ENCODE assay signal across 12 cellular contexts in the genomic region with DNA sequence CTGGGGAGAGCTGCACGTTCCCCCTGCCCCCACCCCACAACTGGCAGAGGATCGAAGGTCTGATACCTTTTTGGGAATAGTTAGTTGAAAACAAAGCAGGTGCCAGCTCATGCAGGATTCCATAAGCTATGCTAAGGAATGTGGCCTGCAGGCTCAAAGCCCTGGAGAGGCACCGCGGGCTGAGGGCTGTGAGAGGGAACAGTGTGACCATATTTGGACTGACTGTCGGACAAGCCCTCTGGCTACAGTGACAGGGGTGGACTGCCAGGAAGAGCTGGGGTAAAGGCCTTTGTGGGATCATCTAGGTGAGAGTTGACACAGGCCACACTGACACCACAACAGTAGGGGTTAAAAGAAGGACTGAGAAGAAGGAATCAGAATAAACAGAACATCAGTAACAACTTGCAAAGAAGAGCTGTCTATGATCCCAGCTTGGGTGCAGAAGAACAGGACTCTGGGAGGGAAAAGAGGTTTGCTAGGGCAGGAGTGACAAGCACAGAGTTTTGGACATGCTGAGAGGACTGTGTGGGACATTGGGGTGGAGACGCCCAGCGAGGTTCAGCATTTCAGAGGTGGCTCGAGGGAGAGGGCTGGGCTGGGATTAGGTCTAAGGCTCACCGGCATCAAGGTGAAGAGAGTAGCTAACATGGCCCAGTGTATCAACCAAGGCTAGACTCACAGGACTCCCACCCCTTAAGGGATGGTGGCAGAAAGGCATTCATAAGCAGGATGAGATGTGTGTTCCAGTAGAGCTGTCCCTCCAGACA. TPM values are rescaled to one million over a fixed set of nuclear protein-coding genes. Genes with fewer than 3 reads are reported as not detected.
DNase-seq lines count a peak whose midpoint lies in the region; ATAC-seq and TF ChIP-seq lines count a peak whose summit lies in the region.
"Had no signal": no experiment of that assay in that cellular context is flagged by ENCODE, and none has a peak within 500 bp of the region (broad histone marks: within the 10 kb centered on the region; RNA-seq: fewer than 3 reads in every experiment).

No MANE protein-coding gene starts in this region.

- H3K36me3 ChIP-seq in SK-N-SH (replicated peaks in 1 of 2; ENCODE audit: control insufficient read depth in 1 of 2, insufficient read depth in 2 of 2, low read length in 1 of 2), result peaks cover 50 to 55% of the 10 kb centered on the region in 2 experiments
- no peaks in the 10 kb centered on the region for H3K36me3 ChIP-seq in breast epithelium
- peaks cover 0 to 39% of the 10 kb centered on the region in 2 donors for H3K36me3 ChIP-seq in left lung
- peaks cover 0 to 4% (median 2%) of the 10 kb centered on the region in 4 donors for H3K36me3 ChIP-seq in transverse colon

- in situ Hi-C loops in transverse colon (cut with MboI; ENCODE audit: low pct_ligation_motif_present in 1 of 4, low pct_unique_long_range_greater_than_20kb in 1 of 4, low sequenced_read_pairs in 3 of 4), result loop anchor here in 2 of 4 donors (25.0 kb wide), 1 partner anchor 163 kb away; no protein-coding TSS in a partner anchor

- peaks cover 30% of the 10 kb centered on the region for H3F3A ChIP-seq in SK-N-SH (replicated peaks; ENCODE audit: insufficient read depth)

- no peaks in the 10 kb centered on the region for H3K27me3 ChIP-seq in SK-N-SH (ENCODE audit: insufficient read depth)
- no peaks in the 10 kb centered on the region for H3K27me3 ChIP-seq in breast epithelium
- no peaks in the 10 kb centered on the region for H3K27me3 ChIP-seq in left lung
- no peaks in the 10 kb centered on the region for H3K27me3 ChIP-seq in transverse colon
- H3K27me3 ChIP-seq: Peyer's patch had no signal

- H2AFZ ChIP-seq in SK-N-SH (ENCODE audit: low read depth), result no peak overlapping the region

- H3K9me3 ChIP-seq in SK-N-SH, result no peaks in the 10 kb centered on the region
- no peaks in the 10 kb centered on the region for H3K9me3 ChIP-seq in breast epithelium
- peaks cover 0 to 4% of the 10 kb centered on the region in 2 donors for H3K9me3 ChIP-seq in left lung
- H3K9me3 ChIP-seq in transverse colon, result no peaks in the 10 kb centered on the region
- H3K9me3 ChIP-seq: Peyer's patch had no signal

- DNase-seq in SK-N-SH, result no peak
- DNase-seq in breast epithelium (ENCODE audit: low spot score in 2 of 2), result no peak
- no peak for DNase-seq in left lung
- no peak for DNase-seq in transverse colon
- DNase-seq in COR-L47 (lab: John Stamatoyannopoulos, UW), result no peak
- DNase-seq: caudate nucleus, nucleus accumbens, Peyer's patch had no signal

- CTCF ChIA-PET in SK-N-SH (lab: Yijun Ruan, JAX), result interaction anchor here (0.8 to 3.8 kb wide), 8 partner anchors 8 to 183 kb away, joined by 3 to 21 read pairs (median 5); no protein-coding TSS in a partner anchor

- ATAC-seq in SK-N-SH treated with all-trans-retinoic acid at 6 μM for 48 hours, result no peak
- peak; percentile 18 for ATAC-seq in left lung
- no peak for ATAC-seq in HG02798 (IDR thresholded peaks at IDR 0.05; ENCODE audit: poor library complexity, unreplicated experiment)
- ATAC-seq in HG02884 (IDR thresholded peaks at IDR 0.05; ENCODE audit: unreplicated experiment), result no peak

- H3K79me2 ChIP-seq in SK-N-SH (ENCODE audit: insufficient read depth), result peaks cover 100% of the 10 kb centered on the region

- POLR2A ChIA-PET in SK-N-SH (lab: Yijun Ruan, JAX), result no interaction called here

- no peak overlapping the region for H3K9ac ChIP-seq in SK-N-SH

- TF ChIP-seq POLR2A in breast epithelium (IDR thresholded peaks at IDR 0.05) (no peak), transverse colon (IDR thresholded peaks at IDR 0.05) (no peak)

- TF ChIP-seq EP300 in SK-N-SH (IDR thresholded peaks at IDR 0.05; ENCODE audit: borderline replicate concordance in 1 of 2, low read depth in 1 of 2, low read length in 1 of 2) (no peak), transverse colon (IDR thresholded peaks at IDR 0.05; ENCODE audit: low read depth) (no peak)

- no peak for TF ChIP-seq CTCF in SK-N-SH (IDR thresholded peaks at IDR 0.05)
- TF ChIP-seq CTCF in breast epithelium (IDR thresholded peaks at IDR 0.05), result no peak
- no peak for TF ChIP-seq CTCF in left lung (IDR thresholded peaks at IDR 0.05)
- no peak for TF ChIP-seq CTCF in transverse colon (IDR thresholded peaks at IDR 0.05)

- WGBS in SK-N-SH (ENCODE audit: low lambda C conversion rate), result 97% methylated on average over 9 of the region's 9 CpGs
- WGBS in transverse colon (ENCODE audit: low coverage in 1 of 2), 2 donors, result 72 to 82% methylated on average over 6 to 9 of the region's 9 CpGs

- H3K27ac ChIP-seq in SK-N-SH (ENCODE audit: low read depth in 2 of 2, low read length in 1 of 2) (peak overlapping the region in 1 of 2 experiments; percentile 18; a peak in 2 of 4 replicates), breast epithelium (peak overlapping the region; percentile 73 to 81), left lung (peak overlapping the region in 1 of 2 donors; percentile 93), transverse colon (peak overlapping the region; percentile 68 to 99 (median 96))
- H3K27ac ChIP-seq: 22Rv1 had no signal

- peaks cover 100% of the 10 kb centered on the region for H4K20me1 ChIP-seq in SK-N-SH (ENCODE audit: insufficient read depth)

- H3K4me1 ChIP-seq in SK-N-SH (ENCODE audit: control insufficient read depth in 1 of 2, insufficient read depth in 2 of 2, low read depth in 1 of 2, low read length in 1 of 2) (peaks cover 0 to 28% of the 10 kb centered on the region in 2 experiments; a peak in 2 of 4 replicates), breast epithelium (peaks cover 0 to 23% of the 10 kb centered on the region in 2 donors), left lung (peaks cover 0 to 79% of the 10 kb centered on the region in 2 donors), transverse colon (peaks cover 21 to 48% (median 32%) of the 10 kb centered on the region in 4 donors)

- no peak overlapping the region for H3K4me2 ChIP-seq in SK-N-SH

- H3K9me2 ChIP-seq in SK-N-SH, result no peaks in the 10 kb centered on the region

- no peak overlapping the region for H3K4me3 ChIP-seq in SK-N-SH (ENCODE audit: low read depth in 2 of 2, low read length in 1 of 2)
- no peak overlapping the region for H3K4me3 ChIP-seq in breast epithelium
- H3K4me3 ChIP-seq in left lung, result no peak overlapping the region
- no peak overlapping the region for H3K4me3 ChIP-seq in transverse colon
- H3K4me3 ChIP-seq: Peyer's patch had no signal

- intact Hi-C loops in breast epithelium (cut with DNase I; ENCODE audit: low total_unique reads) (no loop called here), left lung (cut with DNase I) (no loop called here), transverse colon (cut with DNase I; ENCODE audit: low total_unique reads) (loop anchor here (5.0 to 10.0 kb wide), 2 partner anchors 53 to 1990 kb away; a partner anchor contains a TSS)

- TF ChIP-seq RAD21 in SK-N-SH (IDR thresholded peaks at IDR 0.05; ENCODE audit: low read length), result no peak

TF ChIP-seq in SK-N-SH, 30 proteins besides CTCF, POLR2A, EP300 and RAD21:
- 0 out of 2 replicates have a peak, but pooled peaks have one; percentile 4 for TF ChIP-seq POLR2AphosphoS5 (IDR thresholded peaks at IDR 0.05; ENCODE audit: low read depth, low read length)
- TF ChIP-seq RXRA (IDR thresholded peaks at IDR 0.05; ENCODE audit: borderline replicate concordance, low read depth), result no peak

TF ChIP-seq in SK-N-SH treated with all-trans-retinoic acid at 6 μM for 48 hours, 23 proteins besides CTCF, POLR2A, EP300 and RAD21:
- TF ChIP-seq OSR1 (CRISPR knock-in tag; IDR thresholded peaks at IDR 0.05) (no peak), BACH2 (CRISPR knock-in tag; IDR thresholded peaks at IDR 0.05; ENCODE audit: borderline replicate concordance) (no peak), PPARA (CRISPR knock-in tag; IDR thresholded peaks at IDR 0.05; ENCODE audit: borderline replicate concordance) (no peak), ESRRG (CRISPR knock-in tag; IDR thresholded peaks at IDR 0.05) (no peak), ZFP30 (CRISPR knock-in tag; IDR thresholded peaks at IDR 0.05) (no peak), ZNF70 (CRISPR knock-in tag; IDR thresholded peaks at IDR 0.05) (no peak), CSDC2 (CRISPR knock-in tag; IDR thresholded peaks at IDR 0.05) (no peak), ZFP3 (CRISPR knock-in tag; IDR thresholded peaks at IDR 0.05) (no peak), ZC3H10 (CRISPR knock-in tag; IDR thresholded peaks at IDR 0.05) (no peak), TOX (CRISPR knock-in tag; IDR thresholded peaks at IDR 0.05; ENCODE audit: borderline replicate concordance) (no peak)
- TF ChIP-seq, protein P1, sequence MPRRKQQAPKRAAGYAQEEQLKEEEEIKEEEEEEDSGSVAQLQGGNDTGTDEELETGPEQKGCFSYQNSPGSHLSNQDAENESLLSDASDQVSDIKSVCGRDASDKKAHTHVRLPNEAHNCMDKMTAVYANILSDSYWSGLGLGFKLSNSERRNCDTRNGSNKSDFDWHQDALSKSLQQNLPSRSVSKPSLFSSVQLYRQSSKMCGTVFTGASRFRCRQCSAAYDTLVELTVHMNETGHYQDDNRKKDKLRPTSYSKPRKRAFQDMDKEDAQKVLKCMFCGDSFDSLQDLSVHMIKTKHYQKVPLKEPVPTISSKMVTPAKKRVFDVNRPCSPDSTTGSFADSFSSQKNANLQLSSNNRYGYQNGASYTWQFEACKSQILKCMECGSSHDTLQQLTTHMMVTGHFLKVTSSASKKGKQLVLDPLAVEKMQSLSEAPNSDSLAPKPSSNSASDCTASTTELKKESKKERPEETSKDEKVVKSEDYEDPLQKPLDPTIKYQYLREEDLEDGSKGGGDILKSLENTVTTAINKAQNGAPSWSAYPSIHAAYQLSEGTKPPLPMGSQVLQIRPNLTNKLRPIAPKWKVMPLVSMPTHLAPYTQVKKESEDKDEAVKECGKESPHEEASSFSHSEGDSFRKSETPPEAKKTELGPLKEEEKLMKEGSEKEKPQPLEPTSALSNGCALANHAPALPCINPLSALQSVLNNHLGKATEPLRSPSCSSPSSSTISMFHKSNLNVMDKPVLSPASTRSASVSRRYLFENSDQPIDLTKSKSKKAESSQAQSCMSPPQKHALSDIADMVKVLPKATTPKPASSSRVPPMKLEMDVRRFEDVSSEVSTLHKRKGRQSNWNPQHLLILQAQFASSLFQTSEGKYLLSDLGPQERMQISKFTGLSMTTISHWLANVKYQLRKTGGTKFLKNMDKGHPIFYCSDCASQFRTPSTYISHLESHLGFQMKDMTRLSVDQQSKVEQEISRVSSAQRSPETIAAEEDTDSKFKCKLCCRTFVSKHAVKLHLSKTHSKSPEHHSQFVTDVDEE (CRISPR knock-in tag; IDR thresholded peaks at IDR 0.05), result no peak

RNA-seq across cellular contexts. Expression of a gene that starts 54.5 kb away (rescaled TPM):
- 266 and 319 TPM in 2 replicates for polyA plus RNA-seq in SK-N-SH (2012; rRNA removed)
- 144 and 218 TPM in 2 replicates for polyA plus RNA-seq in SK-N-SH (2012; cell fraction: cytosol; rRNA removed)
- polyA plus RNA-seq in SK-N-SH (2012; cell fraction: nucleus; rRNA removed), result 589 and 740 TPM in 2 replicates
- total RNA-seq in breast epithelium, result 100 to 1,000 TPM in 2 of 3 donors, 10 to 100 TPM in 1; 75.0 to 295 (median 290) TPM
- 100 to 1,000 TPM; 164 to 225 TPM for total RNA-seq in left lung
- 100 to 1,000 TPM; 127 to 403 (median 197) TPM for total RNA-seq in transverse colon
